Comparison of ENCODE assay signal across 10 cellular contexts in genomic region chr11:125901872-125902271, GRCh38. TPM values are rescaled to one million over a fixed set of nuclear protein-coding genes. Genes with fewer than 3 reads are reported as not detected.
DNase-seq lines count a peak whose midpoint lies in the region; ATAC-seq lines count a peak whose summit lies in the region.
"Had no signal": no experiment of that assay in that cellular context is flagged by ENCODE, and none has a peak within 500 bp of the region (broad histone marks: within the 10 kb centered on the region; RNA-seq: fewer than 3 reads in every experiment).

No MANE protein-coding gene starts in this region.

- peaks cover 23 to 48% (median 43%) of the 10 kb centered on the region in 11 experiments for H3K36me3 ChIP-seq in BLaER1 treated with 17β-estradiol and CSF1 and Interleukin-3, amounts not matched to agents 10 nM and 100 nM
- H3K36me3 ChIP-seq in HUES48 (ENCODE audit: control insufficient read depth, insufficient read depth, low read length), result peaks cover 27% of the 10 kb centered on the region
- peaks cover 18% of the 10 kb centered on the region for H3K36me3 ChIP-seq in adipocyte (ENCODE audit: control insufficient read depth, insufficient read depth, low read length, severe bottlenecking)

- H3K4me2 ChIP-seq in BLaER1 treated with 17β-estradiol and CSF1 and Interleukin-3, amounts not matched to agents 10 nM and 100 nM, result peak overlapping the region in 7 of 11 experiments; percentile 33 to 74 (median 45); a peak in 7 of 22 replicates

- peak overlapping the region; percentile 32 to 98 (median 78) for H3K4me3 Mint-ChIP-seq in naive B cell

- DNase-seq in adipocyte (ENCODE audit: low read depth) (no peak), naive B cell (no peak), 8988T (no peak), NCI-H2171 (lab: John Stamatoyannopoulos, UW) (no peak)
- DNase-seq in effector CD4-positive, alpha-beta T cell, result no peak
- DNase-seq: KG1 had no signal

- H3K9ac ChIP-seq in BLaER1 treated with 17β-estradiol and CSF1 and Interleukin-3, amounts not matched to agents 10 nM and 100 nM, result no peak overlapping the region
- H3K9ac ChIP-seq in HUES48 (ENCODE audit: low read depth, low read length), result no peak overlapping the region
- no peak overlapping the region for H3K9ac ChIP-seq in adipocyte (ENCODE audit: low read length)

- peaks cover 0 to 17% (median 6%) of the 10 kb centered on the region in 11 experiments; a peak in 5 of 22 replicates for H3K9me3 ChIP-seq in BLaER1 treated with 17β-estradiol and CSF1 and Interleukin-3, amounts not matched to agents 10 nM and 100 nM (replicated peaks in 1 of 11)
- no peaks in the 10 kb centered on the region for H3K9me3 ChIP-seq in HUES48 (ENCODE audit: control insufficient read depth, insufficient read depth, low read length)
- peaks cover 5% of the 10 kb centered on the region for H3K9me3 ChIP-seq in adipocyte (ENCODE audit: control insufficient read depth, low read length)
- H3K9me3 ChIP-seq: gastroesophageal sphincter had no signal

- no peaks in the 10 kb centered on the region for H3K36me3 Mint-ChIP-seq in naive B cell

- ATAC-seq in naive B cell (ENCODE audit: low read depth in 2 of 2), result no peak
- ATAC-seq in GM19328 (IDR thresholded peaks at IDR 0.05; ENCODE audit: unreplicated experiment), result no peak

- peaks cover 0 to 6% (median 0%) of the 10 kb centered on the region in 7 donors for H3K9me3 Mint-ChIP-seq in naive B cell

- H3K27me3 ChIP-seq in BLaER1 treated with 17β-estradiol and CSF1 and Interleukin-3, amounts not matched to agents 10 nM and 100 nM, result no peaks in the 10 kb centered on the region
- H3K27me3 ChIP-seq in HUES48 (ENCODE audit: control insufficient read depth, insufficient read depth, low read length) (peaks cover 21% of the 10 kb centered on the region), adipocyte (replicated peaks; ENCODE audit: control insufficient read depth, insufficient read depth, low read length) (peaks cover 17% of the 10 kb centered on the region)

- H3K27me3 Mint-ChIP-seq in naive B cell, result peaks cover 19 to 22% (median 21%) of the 10 kb centered on the region in 3 donors

- H3K27ac Mint-ChIP-seq in naive B cell, result peak overlapping the region in 1 of 6 donors; percentile 19

- H3K4me1 ChIP-seq in BLaER1 treated with 17β-estradiol and CSF1 and Interleukin-3, amounts not matched to agents 10 nM and 100 nM, result peaks cover 0 to 5% (median 0%) of the 10 kb centered on the region in 10 experiments; a peak in 3 of 20 replicates
- peaks cover 5% of the 10 kb centered on the region; the same call in 1 of the 2 replicates for H3K4me1 ChIP-seq in HUES48 (ENCODE audit: control insufficient read depth, insufficient read depth, low read length)
- peaks cover 18% of the 10 kb centered on the region for H3K4me1 ChIP-seq in adipocyte (ENCODE audit: control insufficient read depth, insufficient read depth, low read length)

- no peak overlapping the region for H3K27ac ChIP-seq in BLaER1 treated with 17β-estradiol and CSF1 and Interleukin-3, amounts not matched to agents 10 nM and 100 nM
- H3K27ac ChIP-seq in HUES48 (ENCODE audit: low read depth, low read length), result no peak overlapping the region

- peaks cover 0 to 26% (median 14%) of the 10 kb centered on the region in 11 experiments; a peak in 13 of 22 replicates for H4K20me1 ChIP-seq in BLaER1 treated with 17β-estradiol and CSF1 and Interleukin-3, amounts not matched to agents 10 nM and 100 nM

- peaks cover 20 to 27% (median 22%) of the 10 kb centered on the region in 3 donors for H3K4me1 Mint-ChIP-seq in naive B cell

- no peak overlapping the region for H3K4me3 ChIP-seq in BLaER1 treated with 17β-estradiol and CSF1 and Interleukin-3, amounts not matched to agents 10 nM and 100 nM
- H3K4me3 ChIP-seq in HUES48 (ENCODE audit: low read depth, low read length) (0 out of 2 replicates have a peak overlapping the region, but pooled peaks have one; percentile 2), adipocyte (ENCODE audit: low read length) (peak overlapping the region; percentile 39)

RNA-seq across cellular contexts. Expression of gene PUS3, which starts 1.1 kb away (rescaled TPM):
- polyA plus RNA-seq in naive B cell (ENCODE audit: low read depth in 6 of 6), result 10 to 100 TPM in 2 of 6 donors, 1 to 10 TPM in 4; 6.2 to 12.1 (median 7.9) TPM

RNA-seq across cellular contexts. Expression of gene DDX25, which starts 2.4 kb away (rescaled TPM):
- under 1 TPM in 1 of 6 donors, not detected in 5; 0.34 TPM for polyA plus RNA-seq in naive B cell (ENCODE audit: low read depth in 6 of 6)

RNA-seq across cellular contexts. Expression of gene HYLS1, which starts 14.4 kb away (rescaled TPM):
- polyA plus RNA-seq in naive B cell (ENCODE audit: low read depth in 6 of 6), result 10 to 100 TPM; 13.4 to 22.7 (median 16.4) TPM

RNA-seq across cellular contexts. Expression of gene VSIG10L2, which starts 44.0 kb away (rescaled TPM):
- not detected for polyA plus RNA-seq in naive B cell (ENCODE audit: low read depth in 6 of 6)

Comparison
In these comparisons a context has a peak if more than half of its experiments do, and no peak if none do; other contexts are left out.
1. H3K4me3 ChIP-seq: peak in HUES48 (single experiment) and adipocyte (single experiment); none in BLaER1 treated with 17β-estradiol and CSF1 and Interleukin-3, amounts not matched to agents 10 nM and 100 nM (0 of 10).